In the genomic region with DNA sequence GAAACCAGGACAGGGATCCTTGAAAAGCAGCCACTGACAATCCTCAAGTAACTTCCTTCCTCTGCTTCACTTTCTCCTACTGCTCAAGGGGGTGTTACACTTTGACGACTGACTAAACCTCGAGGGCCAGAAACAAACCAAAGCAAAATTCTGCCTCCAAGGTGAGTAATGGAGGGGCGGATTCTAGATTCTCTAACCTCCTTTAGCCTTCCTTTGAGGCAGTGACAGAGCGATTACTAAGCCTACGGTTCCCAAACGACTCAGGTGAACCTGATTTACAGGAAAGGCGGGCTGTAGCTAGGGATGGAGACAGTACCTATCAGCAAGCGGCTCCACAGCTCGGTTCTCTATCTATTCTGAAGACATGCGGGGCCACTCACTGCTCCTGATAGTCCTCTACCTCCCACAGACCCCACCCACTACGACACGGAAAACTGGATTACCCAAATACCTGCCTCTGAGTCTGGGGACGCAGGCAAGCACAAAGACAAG, we compare ENCODE assay signal across 2 cellular contexts.
TF ChIP-seq lines count a peak whose summit lies in the region.

No MANE protein-coding gene starts in this region.

TF ChIP-seq in GM12891, 5 proteins besides CTCF, POLR2A, EP300 and RAD21:
- TF ChIP-seq SPI1 (IDR thresholded peaks at IDR 0.05; ENCODE audit: low read depth, low read length), result 0 out of 2 replicates have a peak, but pooled peaks have one; percentile 22
- no peak for TF ChIP-seq POU2F2 (IDR thresholded peaks at IDR 0.05; ENCODE audit: low read depth, low read length)

TF ChIP-seq in K562, 482 proteins besides CTCF, POLR2A, EP300 and RAD21:
- TF ChIP-seq, protein P1, sequence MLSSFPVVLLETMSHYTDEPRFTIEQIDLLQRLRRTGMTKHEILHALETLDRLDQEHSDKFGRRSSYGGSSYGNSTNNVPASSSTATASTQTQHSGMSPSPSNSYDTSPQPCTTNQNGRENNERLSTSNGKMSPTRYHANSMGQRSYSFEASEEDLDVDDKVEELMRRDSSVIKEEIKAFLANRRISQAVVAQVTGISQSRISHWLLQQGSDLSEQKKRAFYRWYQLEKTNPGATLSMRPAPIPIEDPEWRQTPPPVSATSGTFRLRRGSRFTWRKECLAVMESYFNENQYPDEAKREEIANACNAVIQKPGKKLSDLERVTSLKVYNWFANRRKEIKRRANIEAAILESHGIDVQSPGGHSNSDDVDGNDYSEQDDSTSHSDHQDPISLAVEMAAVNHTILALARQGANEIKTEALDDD (IDR thresholded peaks at IDR 0.05), result peak; percentile 38; the same call in 1 of the 2 replicates
- TF ChIP-seq ZNF589 (CRISPR knock-in tag; IDR thresholded peaks at IDR 0.05; ENCODE audit: low read depth), result no peak
- TF ChIP-seq CBX2 (IDR thresholded peaks at IDR 0.05; ENCODE audit: insufficient read depth, low read length, poor library complexity, severe bottlenecking), result no peak
- peak; percentile 23 for TF ChIP-seq TBP (optimal IDR thresholded peaks at IDR 0.05; ENCODE audit: low read depth, low read length)
- 0 out of 2 replicates have a peak, but pooled peaks have one; percentile 8 for TF ChIP-seq CTBP1 (IDR thresholded peaks at IDR 0.05; ENCODE audit: borderline replicate concordance)
- TF ChIP-seq ZNF445 (CRISPR knock-in tag; IDR thresholded peaks at IDR 0.05; ENCODE audit: low read depth), result no peak
- peak; percentile 22; the same call in 1 of the 2 replicates for TF ChIP-seq ZNF197 (CRISPR knock-in tag; IDR thresholded peaks at IDR 0.05; ENCODE audit: low read depth)
- no peak for TF ChIP-seq ZNF408 (CRISPR knock-in tag; IDR thresholded peaks at IDR 0.05; ENCODE audit: low read depth)
- TF ChIP-seq, protein P2, sequence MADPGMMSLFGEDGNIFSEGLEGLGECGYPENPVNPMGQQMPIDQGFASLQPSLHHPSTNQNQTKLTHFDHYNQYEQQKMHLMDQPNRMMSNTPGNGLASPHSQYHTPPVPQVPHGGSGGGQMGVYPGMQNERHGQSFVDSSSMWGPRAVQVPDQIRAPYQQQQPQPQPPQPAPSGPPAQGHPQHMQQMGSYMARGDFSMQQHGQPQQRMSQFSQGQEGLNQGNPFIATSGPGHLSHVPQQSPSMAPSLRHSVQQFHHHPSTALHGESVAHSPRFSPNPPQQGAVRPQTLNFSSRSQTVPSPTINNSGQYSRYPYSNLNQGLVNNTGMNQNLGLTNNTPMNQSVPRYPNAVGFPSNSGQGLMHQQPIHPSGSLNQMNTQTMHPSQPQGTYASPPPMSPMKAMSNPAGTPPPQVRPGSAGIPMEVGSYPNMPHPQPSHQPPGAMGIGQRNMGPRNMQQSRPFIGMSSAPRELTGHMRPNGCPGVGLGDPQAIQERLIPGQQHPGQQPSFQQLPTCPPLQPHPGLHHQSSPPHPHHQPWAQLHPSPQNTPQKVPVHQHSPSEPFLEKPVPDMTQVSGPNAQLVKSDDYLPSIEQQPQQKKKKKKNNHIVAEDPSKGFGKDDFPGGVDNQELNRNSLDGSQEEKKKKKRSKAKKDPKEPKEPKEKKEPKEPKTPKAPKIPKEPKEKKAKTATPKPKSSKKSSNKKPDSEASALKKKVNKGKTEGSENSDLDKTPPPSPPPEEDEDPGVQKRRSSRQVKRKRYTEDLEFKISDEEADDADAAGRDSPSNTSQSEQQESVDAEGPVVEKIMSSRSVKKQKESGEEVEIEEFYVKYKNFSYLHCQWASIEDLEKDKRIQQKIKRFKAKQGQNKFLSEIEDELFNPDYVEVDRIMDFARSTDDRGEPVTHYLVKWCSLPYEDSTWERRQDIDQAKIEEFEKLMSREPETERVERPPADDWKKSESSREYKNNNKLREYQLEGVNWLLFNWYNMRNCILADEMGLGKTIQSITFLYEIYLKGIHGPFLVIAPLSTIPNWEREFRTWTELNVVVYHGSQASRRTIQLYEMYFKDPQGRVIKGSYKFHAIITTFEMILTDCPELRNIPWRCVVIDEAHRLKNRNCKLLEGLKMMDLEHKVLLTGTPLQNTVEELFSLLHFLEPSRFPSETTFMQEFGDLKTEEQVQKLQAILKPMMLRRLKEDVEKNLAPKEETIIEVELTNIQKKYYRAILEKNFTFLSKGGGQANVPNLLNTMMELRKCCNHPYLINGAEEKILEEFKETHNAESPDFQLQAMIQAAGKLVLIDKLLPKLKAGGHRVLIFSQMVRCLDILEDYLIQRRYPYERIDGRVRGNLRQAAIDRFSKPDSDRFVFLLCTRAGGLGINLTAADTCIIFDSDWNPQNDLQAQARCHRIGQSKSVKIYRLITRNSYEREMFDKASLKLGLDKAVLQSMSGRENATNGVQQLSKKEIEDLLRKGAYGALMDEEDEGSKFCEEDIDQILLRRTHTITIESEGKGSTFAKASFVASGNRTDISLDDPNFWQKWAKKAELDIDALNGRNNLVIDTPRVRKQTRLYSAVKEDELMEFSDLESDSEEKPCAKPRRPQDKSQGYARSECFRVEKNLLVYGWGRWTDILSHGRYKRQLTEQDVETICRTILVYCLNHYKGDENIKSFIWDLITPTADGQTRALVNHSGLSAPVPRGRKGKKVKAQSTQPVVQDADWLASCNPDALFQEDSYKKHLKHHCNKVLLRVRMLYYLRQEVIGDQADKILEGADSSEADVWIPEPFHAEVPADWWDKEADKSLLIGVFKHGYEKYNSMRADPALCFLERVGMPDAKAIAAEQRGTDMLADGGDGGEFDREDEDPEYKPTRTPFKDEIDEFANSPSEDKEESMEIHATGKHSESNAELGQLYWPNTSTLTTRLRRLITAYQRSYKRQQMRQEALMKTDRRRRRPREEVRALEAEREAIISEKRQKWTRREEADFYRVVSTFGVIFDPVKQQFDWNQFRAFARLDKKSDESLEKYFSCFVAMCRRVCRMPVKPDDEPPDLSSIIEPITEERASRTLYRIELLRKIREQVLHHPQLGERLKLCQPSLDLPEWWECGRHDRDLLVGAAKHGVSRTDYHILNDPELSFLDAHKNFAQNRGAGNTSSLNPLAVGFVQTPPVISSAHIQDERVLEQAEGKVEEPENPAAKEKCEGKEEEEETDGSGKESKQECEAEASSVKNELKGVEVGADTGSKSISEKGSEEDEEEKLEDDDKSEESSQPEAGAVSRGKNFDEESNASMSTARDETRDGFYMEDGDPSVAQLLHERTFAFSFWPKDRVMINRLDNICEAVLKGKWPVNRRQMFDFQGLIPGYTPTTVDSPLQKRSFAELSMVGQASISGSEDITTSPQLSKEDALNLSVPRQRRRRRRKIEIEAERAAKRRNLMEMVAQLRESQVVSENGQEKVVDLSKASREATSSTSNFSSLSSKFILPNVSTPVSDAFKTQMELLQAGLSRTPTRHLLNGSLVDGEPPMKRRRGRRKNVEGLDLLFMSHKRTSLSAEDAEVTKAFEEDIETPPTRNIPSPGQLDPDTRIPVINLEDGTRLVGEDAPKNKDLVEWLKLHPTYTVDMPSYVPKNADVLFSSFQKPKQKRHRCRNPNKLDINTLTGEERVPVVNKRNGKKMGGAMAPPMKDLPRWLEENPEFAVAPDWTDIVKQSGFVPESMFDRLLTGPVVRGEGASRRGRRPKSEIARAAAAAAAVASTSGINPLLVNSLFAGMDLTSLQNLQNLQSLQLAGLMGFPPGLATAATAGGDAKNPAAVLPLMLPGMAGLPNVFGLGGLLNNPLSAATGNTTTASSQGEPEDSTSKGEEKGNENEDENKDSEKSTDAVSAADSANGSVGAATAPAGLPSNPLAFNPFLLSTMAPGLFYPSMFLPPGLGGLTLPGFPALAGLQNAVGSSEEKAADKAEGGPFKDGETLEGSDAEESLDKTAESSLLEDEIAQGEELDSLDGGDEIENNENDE (IDR thresholded peaks at IDR 0.05; ENCODE audit: low read depth, low read length), result no peak
- TF ChIP-seq, protein P3, sequence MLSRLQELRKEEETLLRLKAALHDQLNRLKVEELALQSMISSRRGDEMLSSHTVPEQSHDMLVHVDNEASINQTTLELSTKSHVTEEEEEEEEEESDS (CRISPR knock-in tag; IDR thresholded peaks at IDR 0.05), result no peak
- TF ChIP-seq, protein P4, sequence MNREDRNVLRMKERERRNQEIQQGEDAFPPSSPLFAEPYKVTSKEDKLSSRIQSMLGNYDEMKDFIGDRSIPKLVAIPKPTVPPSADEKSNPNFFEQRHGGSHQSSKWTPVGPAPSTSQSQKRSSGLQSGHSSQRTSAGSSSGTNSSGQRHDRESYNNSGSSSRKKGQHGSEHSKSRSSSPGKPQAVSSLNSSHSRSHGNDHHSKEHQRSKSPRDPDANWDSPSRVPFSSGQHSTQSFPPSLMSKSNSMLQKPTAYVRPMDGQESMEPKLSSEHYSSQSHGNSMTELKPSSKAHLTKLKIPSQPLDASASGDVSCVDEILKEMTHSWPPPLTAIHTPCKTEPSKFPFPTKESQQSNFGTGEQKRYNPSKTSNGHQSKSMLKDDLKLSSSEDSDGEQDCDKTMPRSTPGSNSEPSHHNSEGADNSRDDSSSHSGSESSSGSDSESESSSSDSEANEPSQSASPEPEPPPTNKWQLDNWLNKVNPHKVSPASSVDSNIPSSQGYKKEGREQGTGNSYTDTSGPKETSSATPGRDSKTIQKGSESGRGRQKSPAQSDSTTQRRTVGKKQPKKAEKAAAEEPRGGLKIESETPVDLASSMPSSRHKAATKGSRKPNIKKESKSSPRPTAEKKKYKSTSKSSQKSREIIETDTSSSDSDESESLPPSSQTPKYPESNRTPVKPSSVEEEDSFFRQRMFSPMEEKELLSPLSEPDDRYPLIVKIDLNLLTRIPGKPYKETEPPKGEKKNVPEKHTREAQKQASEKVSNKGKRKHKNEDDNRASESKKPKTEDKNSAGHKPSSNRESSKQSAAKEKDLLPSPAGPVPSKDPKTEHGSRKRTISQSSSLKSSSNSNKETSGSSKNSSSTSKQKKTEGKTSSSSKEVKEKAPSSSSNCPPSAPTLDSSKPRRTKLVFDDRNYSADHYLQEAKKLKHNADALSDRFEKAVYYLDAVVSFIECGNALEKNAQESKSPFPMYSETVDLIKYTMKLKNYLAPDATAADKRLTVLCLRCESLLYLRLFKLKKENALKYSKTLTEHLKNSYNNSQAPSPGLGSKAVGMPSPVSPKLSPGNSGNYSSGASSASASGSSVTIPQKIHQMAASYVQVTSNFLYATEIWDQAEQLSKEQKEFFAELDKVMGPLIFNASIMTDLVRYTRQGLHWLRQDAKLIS (CRISPR knock-in tag; IDR thresholded peaks at IDR 0.05), result 0 out of 2 replicates have a peak, but pooled peaks have one; percentile 70
- TF ChIP-seq IRF2 (CRISPR knock-in tag; IDR thresholded peaks at IDR 0.05), result no peak
- TF ChIP-seq SPI1 (IDR thresholded peaks at IDR 0.05; ENCODE audit: borderline replicate concordance, low read depth, low read length), result peak; percentile 54; the same call in 1 of the 2 replicates
- TF ChIP-seq BDP1 (IDR thresholded peaks at IDR 0.05; ENCODE audit: insufficient read depth, insufficient read length), result no peak
- TF ChIP-seq GTF2E2 (tag; IDR thresholded peaks at IDR 0.05), result no peak
- no peak for TF ChIP-seq KLF6 (CRISPR knock-in tag; IDR thresholded peaks at IDR 0.05; ENCODE audit: borderline replicate concordance)
- no peak for TF ChIP-seq LEF1 (IDR thresholded peaks at IDR 0.05)
- TF ChIP-seq, protein P5, sequence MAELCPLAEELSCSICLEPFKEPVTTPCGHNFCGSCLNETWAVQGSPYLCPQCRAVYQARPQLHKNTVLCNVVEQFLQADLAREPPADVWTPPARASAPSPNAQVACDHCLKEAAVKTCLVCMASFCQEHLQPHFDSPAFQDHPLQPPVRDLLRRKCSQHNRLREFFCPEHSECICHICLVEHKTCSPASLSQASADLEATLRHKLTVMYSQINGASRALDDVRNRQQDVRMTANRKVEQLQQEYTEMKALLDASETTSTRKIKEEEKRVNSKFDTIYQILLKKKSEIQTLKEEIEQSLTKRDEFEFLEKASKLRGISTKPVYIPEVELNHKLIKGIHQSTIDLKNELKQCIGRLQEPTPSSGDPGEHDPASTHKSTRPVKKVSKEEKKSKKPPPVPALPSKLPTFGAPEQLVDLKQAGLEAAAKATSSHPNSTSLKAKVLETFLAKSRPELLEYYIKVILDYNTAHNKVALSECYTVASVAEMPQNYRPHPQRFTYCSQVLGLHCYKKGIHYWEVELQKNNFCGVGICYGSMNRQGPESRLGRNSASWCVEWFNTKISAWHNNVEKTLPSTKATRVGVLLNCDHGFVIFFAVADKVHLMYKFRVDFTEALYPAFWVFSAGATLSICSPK (IDR thresholded peaks at IDR 0.05; ENCODE audit: borderline replicate concordance), result 0 out of 2 replicates have a peak, but pooled peaks have one; percentile 12
- TF ChIP-seq, protein P6, sequence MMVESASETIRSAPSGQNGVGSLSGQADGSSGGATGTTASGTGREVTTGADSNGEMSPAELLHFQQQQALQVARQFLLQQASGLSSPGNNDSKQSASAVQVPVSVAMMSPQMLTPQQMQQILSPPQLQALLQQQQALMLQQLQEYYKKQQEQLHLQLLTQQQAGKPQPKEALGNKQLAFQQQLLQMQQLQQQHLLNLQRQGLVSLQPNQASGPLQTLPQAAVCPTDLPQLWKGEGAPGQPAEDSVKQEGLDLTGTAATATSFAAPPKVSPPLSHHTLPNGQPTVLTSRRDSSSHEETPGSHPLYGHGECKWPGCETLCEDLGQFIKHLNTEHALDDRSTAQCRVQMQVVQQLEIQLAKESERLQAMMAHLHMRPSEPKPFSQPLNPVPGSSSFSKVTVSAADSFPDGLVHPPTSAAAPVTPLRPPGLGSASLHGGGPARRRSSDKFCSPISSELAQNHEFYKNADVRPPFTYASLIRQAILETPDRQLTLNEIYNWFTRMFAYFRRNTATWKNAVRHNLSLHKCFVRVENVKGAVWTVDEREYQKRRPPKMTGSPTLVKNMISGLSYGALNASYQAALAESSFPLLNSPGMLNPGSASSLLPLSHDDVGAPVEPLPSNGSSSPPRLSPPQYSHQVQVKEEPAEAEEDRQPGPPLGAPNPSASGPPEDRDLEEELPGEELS (CRISPR knock-in tag; IDR thresholded peaks at IDR 0.05; ENCODE audit: borderline replicate concordance), result peak; percentile 64; the same call in 1 of the 2 replicates
